ENCODE assay signal across 9 cellular contexts in genomic region chr9:113349044-113349433, GRCh38. TPM values are rescaled to one million over a fixed set of nuclear protein-coding genes. Genes with fewer than 3 reads are reported as not detected.
DNase-seq lines count a peak whose midpoint lies in the region; ATAC-seq and TF ChIP-seq lines count a peak whose summit lies in the region.
"Had no signal": no experiment of that assay in that cellular context is flagged by ENCODE, and none has a peak within 500 bp of the region (broad histone marks: within the 10 kb centered on the region; RNA-seq: fewer than 3 reads in every experiment).

No MANE protein-coding gene starts in this region.

- DNase-seq in activated T-cell treated with anti-CD3 and anti-CD28 coated beads, Interleukin-2, amount 50 U/mL, for 24 hours = no peak
- DNase-seq in activated T-cell treated with anti-CD3 and anti-CD28 coated beads for 4 hours (no peak), WTC11 (ENCODE audit: low spot score) (no peak), immature natural killer cell (no peak), suprapubic skin (ENCODE audit: low spot score in 2 of 2) (no peak), C1 segment of cervical spinal cord (lab: John Stamatoyannopoulos, UW) (no peak)

- H3K27me3 Mint-ChIP-seq in activated T-cell treated with anti-CD3 and anti-CD28 coated beads, Interleukin-2, amount 50 U/mL, for 24 hours = peaks cover 36% of the 10 kb centered on the region
- peaks cover 39% of the 10 kb centered on the region for H3K27me3 Mint-ChIP-seq in WTC11 (ENCODE audit: low read depth)
- peaks cover 1 to 5% (median 2%) of the 10 kb centered on the region in 3 donors for H3K27me3 Mint-ChIP-seq in immature natural killer cell (ENCODE audit: low read depth in 3 of 3)

- peak overlapping the region; percentile 70 for H3K4me3 Mint-ChIP-seq in activated T-cell treated with anti-CD3 and anti-CD28 coated beads, Interleukin-2, amount 50 U/mL, for 24 hours
- H3K4me3 Mint-ChIP-seq in WTC11 = peak overlapping the region; percentile 79
- peak overlapping the region; percentile 76 to 87 (median 83) for H3K4me3 Mint-ChIP-seq in immature natural killer cell

- H3K27ac ChIP-seq in suprapubic skin = peak overlapping the region; percentile 67

- TF ChIP-seq EP300 in suprapubic skin (IDR thresholded peaks at IDR 0.05) = no peak

- TF ChIP-seq CTCF in WTC11 (IDR thresholded peaks at IDR 0.05) (no peak), suprapubic skin (IDR thresholded peaks at IDR 0.05) (no peak)

- H3K4me1 Mint-ChIP-seq in activated T-cell treated with anti-CD3 and anti-CD28 coated beads, Interleukin-2, amount 50 U/mL, for 24 hours (ENCODE audit: low read depth) = peaks cover 43% of the 10 kb centered on the region
- H3K4me1 Mint-ChIP-seq in WTC11 (peaks cover 19% of the 10 kb centered on the region), immature natural killer cell (peaks cover 19 to 29% of the 10 kb centered on the region in 2 donors)

- H3K4me1 ChIP-seq in suprapubic skin = peaks cover 22% of the 10 kb centered on the region

- ATAC-seq in WTC11 = peak; percentile 7; the same call in 1 of the 2 replicates
- no peak for ATAC-seq in HG03175 (IDR thresholded peaks at IDR 0.05; ENCODE audit: unreplicated experiment)
- no peak for ATAC-seq in HG03025 (IDR thresholded peaks at IDR 0.05; ENCODE audit: low FRiP score, unreplicated experiment)

- no peak overlapping the region for H3K27ac Mint-ChIP-seq in activated T-cell treated with anti-CD3 and anti-CD28 coated beads, Interleukin-2, amount 50 U/mL, for 24 hours
- H3K27ac Mint-ChIP-seq in WTC11 (no peak overlapping the region), immature natural killer cell (peak overlapping the region in 3 of 6 donors; percentile 42 to 62 (median 54))

- TF ChIP-seq POLR2A in suprapubic skin (IDR thresholded peaks at IDR 0.05) = no peak

- no peaks in the 10 kb centered on the region for H3K9me3 ChIP-seq in suprapubic skin

- H3K36me3 Mint-ChIP-seq in activated T-cell treated with anti-CD3 and anti-CD28 coated beads, Interleukin-2, amount 50 U/mL, for 24 hours (ENCODE audit: low read depth) = no peaks in the 10 kb centered on the region
- H3K36me3 Mint-ChIP-seq in WTC11 (no peaks in the 10 kb centered on the region), immature natural killer cell (no peaks in the 10 kb centered on the region)

- CTCF ChIA-PET in WTC11 (lab: Charles Lee) = interaction anchor here (0.8 to 3.0 kb wide), 10 partner anchors 9 to 306 kb away, joined by 3 to 16 read pairs (median 4); partner anchors contain the start of genes ALAD, C9orf43, CDC26 and POLE3

- WGBS in suprapubic skin = 32% methylated on average over 12 of the region's 12 CpGs

- peak overlapping the region; percentile 68 for H3K4me3 ChIP-seq in suprapubic skin

- POLR2A ChIA-PET in WTC11 (lab: Charles Lee) = interaction anchor here (0.6 to 1.5 kb wide), 3 partner anchors 9 to 1197 kb away, joined by 3 to 15 read pairs (median 3); partner anchors contain the start of genes HDHD3 and WDR31

- no peaks in the 10 kb centered on the region for H3K36me3 ChIP-seq in suprapubic skin

- H3K27me3 ChIP-seq in suprapubic skin = peaks cover 24% of the 10 kb centered on the region

- no peaks in the 10 kb centered on the region for H3K9me3 Mint-ChIP-seq in activated T-cell treated with anti-CD3 and anti-CD28 coated beads, Interleukin-2, amount 50 U/mL, for 24 hours
- H3K9me3 Mint-ChIP-seq in WTC11 (no peaks in the 10 kb centered on the region), immature natural killer cell (no peaks in the 10 kb centered on the region)

TF ChIP-seq in WTC11, 78 proteins besides CTCF, POLR2A, EP300 and RAD21:
- no peak for TF ChIP-seq JAZF1 (CRISPR knock-in tag; IDR thresholded peaks at IDR 0.05)
- TF ChIP-seq ZNF138 (CRISPR knock-in tag; conservative IDR thresholded peaks at IDR 0.05) = no peak
- no peak for TF ChIP-seq E2F1 (CRISPR knock-in tag; IDR thresholded peaks at IDR 0.05)
- TF ChIP-seq HMGXB4 (CRISPR knock-in tag; IDR thresholded peaks at IDR 0.05) = no peak
- no peak for TF ChIP-seq TEAD4 (CRISPR knock-in tag; IDR thresholded peaks at IDR 0.05)
- TF ChIP-seq FOXJ3 (CRISPR knock-in tag; IDR thresholded peaks at IDR 0.05; ENCODE audit: borderline replicate concordance) = no peak
- no peak for TF ChIP-seq OVOL2 (CRISPR knock-in tag; IDR thresholded peaks at IDR 0.05; ENCODE audit: borderline replicate concordance)
- TF ChIP-seq GRHL2 (CRISPR knock-in tag; IDR thresholded peaks at IDR 0.05; ENCODE audit: insufficient replicate concordance, severe bottlenecking) = no peak
- TF ChIP-seq ZNF416 (CRISPR knock-in tag; IDR thresholded peaks at IDR 0.05) = no peak
- no peak for TF ChIP-seq NR2C2 (CRISPR knock-in tag; IDR thresholded peaks at IDR 0.05)
- TF ChIP-seq KAT7 (CRISPR knock-in tag; IDR thresholded peaks at IDR 0.05; ENCODE audit: borderline replicate concordance) = no peak
- TF ChIP-seq NFATC4 (CRISPR knock-in tag; IDR thresholded peaks at IDR 0.05) = no peak

RNA-seq across cellular contexts. Expression of gene BSPRY, which starts 0.3 kb away (rescaled TPM):
- total RNA-seq in WTC11 (2021) (6.4 to 8.0 TPM (median 7.2 TPM) in 3 replicates), suprapubic skin (10 to 100 TPM in 3 of 4 donors, 1 to 10 TPM in 1; 8.3 to 37.3 (median 30.8) TPM)
- polyA plus RNA-seq in immature natural killer cell = 1 to 10 TPM; 1.9 to 6.1 (median 3.7) TPM

RNA-seq across cellular contexts. Expression of gene WDR31, which starts 9.0 kb away (rescaled TPM):
- total RNA-seq in WTC11 (2021) = 0.37 to 0.71 TPM (median 0.46 TPM) in 3 replicates
- not detected for polyA plus RNA-seq in immature natural killer cell
- total RNA-seq in suprapubic skin = 1 to 10 TPM; 1.2 to 3.5 (median 1.7) TPM

RNA-seq across cellular contexts. Expression of gene HDHD3, which starts 27.7 kb away (rescaled TPM):
- total RNA-seq in WTC11 (2021) (15.7 to 17.2 TPM (median 16.6 TPM) in 3 replicates), suprapubic skin (10 to 100 TPM; 24.9 to 69.0 (median 58.6) TPM)
- 10 to 100 TPM; 17.4 to 29.7 (median 22.4) TPM for polyA plus RNA-seq in immature natural killer cell

RNA-seq across cellular contexts. Expression of gene RNF183, which starts 45.9 kb away (rescaled TPM):
- 0.17 to 0.25 TPM (median 0.25 TPM) in 3 replicates for total RNA-seq in WTC11 (2021)
- not detected for polyA plus RNA-seq in immature natural killer cell
- 1 to 10 TPM in 1 of 4 donors, not detected in 3; 2.0 TPM for total RNA-seq in suprapubic skin
- total RNA-seq: kidney epithelial cell had no signal

RNA-seq across cellular contexts. Expression of gene ALAD, which starts 52.0 kb away (rescaled TPM):
- 14.7 to 15.9 TPM (median 15.5 TPM) in 3 replicates for total RNA-seq in WTC11 (2021)
- 10 to 100 TPM; 11.9 to 26.7 (median 19.7) TPM for polyA plus RNA-seq in immature natural killer cell
- 10 to 100 TPM; 47.1 to 66.6 (median 53.6) TPM for total RNA-seq in suprapubic skin
